Comparison of ENCODE assay signal across 1 cellular context in the genomic region with DNA sequence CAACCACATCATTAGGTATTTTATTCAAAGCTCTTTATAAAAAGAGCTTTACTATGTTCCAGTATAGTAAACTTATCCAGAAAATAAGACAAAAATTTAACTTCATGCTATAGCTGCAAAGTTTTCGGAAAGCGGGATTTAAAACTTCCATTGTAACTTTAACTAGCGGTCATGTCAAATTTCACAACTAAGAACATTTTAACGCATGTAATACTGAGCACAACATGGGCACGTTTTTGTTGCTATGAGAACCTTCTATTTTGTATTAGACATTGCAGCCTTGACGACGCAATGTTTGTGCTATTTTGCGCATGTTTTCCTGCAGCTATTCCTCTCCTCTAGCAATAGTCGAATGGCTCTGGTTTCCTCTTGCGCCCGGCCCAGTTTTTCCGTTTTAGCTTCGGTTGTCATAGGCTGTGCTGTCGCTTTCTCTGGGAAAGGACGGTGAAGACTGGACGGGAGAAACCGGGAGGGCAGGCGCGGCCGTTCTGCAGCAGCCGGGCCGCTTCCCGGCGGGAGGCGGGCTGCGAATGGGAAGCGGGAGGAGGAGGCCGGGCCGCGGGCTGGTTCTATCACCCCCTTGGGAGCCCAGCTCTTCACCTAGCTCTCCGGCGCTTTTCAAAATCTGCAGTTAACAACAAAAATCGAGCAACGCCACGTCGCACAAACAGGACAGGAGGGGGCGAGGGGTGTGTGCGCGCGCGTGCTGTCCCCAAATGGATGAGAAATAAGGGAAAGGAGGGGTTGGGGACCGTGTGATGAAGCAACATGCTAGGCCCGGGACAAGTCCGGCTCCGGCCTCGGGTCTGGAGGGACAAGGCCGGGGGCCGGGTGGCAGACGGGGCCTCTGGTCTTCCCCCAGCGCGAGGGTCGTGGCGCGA.
A peak's percentile ranks its signal among the peaks of the same experiment; 100 is the strongest.
TF ChIP-seq lines count a peak whose summit lies in the region.

No MANE protein-coding gene starts in this region.

TF ChIP-seq in K562, 482 proteins besides CTCF, POLR2A, EP300 and RAD21 (continued from another document):
- TF ChIP-seq, protein P1, sequence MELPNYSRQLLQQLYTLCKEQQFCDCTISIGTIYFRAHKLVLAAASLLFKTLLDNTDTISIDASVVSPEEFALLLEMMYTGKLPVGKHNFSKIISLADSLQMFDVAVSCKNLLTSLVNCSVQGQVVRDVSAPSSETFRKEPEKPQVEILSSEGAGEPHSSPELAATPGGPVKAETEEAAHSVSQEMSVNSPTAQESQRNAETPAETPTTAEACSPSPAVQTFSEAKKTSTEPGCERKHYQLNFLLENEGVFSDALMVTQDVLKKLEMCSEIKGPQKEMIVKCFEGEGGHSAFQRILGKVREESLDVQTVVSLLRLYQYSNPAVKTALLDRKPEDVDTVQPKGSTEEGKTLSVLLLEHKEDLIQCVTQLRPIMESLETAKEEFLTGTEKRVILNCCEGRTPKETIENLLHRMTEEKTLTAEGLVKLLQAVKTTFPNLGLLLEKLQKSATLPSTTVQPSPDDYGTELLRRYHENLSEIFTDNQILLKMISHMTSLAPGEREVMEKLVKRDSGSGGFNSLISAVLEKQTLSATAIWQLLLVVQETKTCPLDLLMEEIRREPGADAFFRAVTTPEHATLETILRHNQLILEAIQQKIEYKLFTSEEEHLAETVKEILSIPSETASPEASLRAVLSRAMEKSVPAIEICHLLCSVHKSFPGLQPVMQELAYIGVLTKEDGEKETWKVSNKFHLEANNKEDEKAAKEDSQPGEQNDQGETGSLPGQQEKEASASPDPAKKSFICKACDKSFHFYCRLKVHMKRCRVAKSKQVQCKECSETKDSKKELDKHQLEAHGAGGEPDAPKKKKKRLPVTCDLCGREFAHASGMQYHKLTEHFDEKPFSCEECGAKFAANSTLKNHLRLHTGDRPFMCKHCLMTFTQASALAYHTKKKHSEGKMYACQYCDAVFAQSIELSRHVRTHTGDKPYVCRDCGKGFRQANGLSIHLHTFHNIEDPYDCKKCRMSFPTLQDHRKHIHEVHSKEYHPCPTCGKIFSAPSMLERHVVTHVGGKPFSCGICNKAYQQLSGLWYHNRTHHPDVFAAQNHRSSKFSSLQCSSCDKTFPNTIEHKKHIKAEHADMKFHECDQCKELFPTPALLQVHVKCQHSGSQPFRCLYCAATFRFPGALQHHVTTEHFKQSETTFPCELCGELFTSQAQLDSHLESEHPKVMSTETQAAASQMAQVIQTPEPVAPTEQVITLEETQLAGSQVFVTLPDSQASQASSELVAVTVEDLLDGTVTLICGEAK (IDR thresholded peaks at IDR 0.05) = peak; percentile 44; the same call in 1 of the 2 replicates
- TF ChIP-seq, protein P1 (CRISPR knock-in tag; IDR thresholded peaks at IDR 0.05) = no peak
- TF ChIP-seq SMAD4 (CRISPR knock-in tag; conservative IDR thresholded peaks at IDR 0.05) = peak; percentile 70; the same call in 1 of the 2 replicates
- TF ChIP-seq, protein P2, sequence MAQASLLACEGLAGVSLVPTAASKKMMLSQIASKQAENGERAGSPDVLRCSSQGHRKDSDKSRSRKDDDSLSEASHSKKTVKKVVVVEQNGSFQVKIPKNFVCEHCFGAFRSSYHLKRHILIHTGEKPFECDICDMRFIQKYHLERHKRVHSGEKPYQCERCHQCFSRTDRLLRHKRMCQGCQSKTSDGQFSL (CRISPR knock-in tag; IDR thresholded peaks at IDR 0.05) = peak; percentile 76
- TF ChIP-seq, protein P2 (tag; IDR thresholded peaks at IDR 0.05) = no peak; a peak in 1 of 4 replicates
- TF ChIP-seq SAP30 (IDR thresholded peaks at IDR 0.05; ENCODE audit: borderline replicate concordance, insufficient read depth, low read depth, low read length, poor library complexity, severe bottlenecking) = peak; percentile 47
- TF ChIP-seq CCNT2 (IDR thresholded peaks at IDR 0.05; ENCODE audit: borderline replicate concordance, extremely low read depth, insufficient read length, low read depth, low read length) = peak; percentile 23
- 0 out of 2 replicates have a peak, but pooled peaks have one; percentile 10 for TF ChIP-seq GATAD2B (IDR thresholded peaks at IDR 0.05; ENCODE audit: borderline replicate concordance)
- TF ChIP-seq, protein P3, sequence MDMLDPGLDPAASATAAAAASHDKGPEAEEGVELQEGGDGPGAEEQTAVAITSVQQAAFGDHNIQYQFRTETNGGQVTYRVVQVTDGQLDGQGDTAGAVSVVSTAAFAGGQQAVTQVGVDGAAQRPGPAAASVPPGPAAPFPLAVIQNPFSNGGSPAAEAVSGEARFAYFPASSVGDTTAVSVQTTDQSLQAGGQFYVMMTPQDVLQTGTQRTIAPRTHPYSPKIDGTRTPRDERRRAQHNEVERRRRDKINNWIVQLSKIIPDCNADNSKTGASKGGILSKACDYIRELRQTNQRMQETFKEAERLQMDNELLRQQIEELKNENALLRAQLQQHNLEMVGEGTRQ (CRISPR knock-in tag; IDR thresholded peaks at IDR 0.05) = 0 out of 2 replicates have a peak, but pooled peaks have one; percentile 1
- TF ChIP-seq TBP (optimal IDR thresholded peaks at IDR 0.05; ENCODE audit: low read depth, low read length) = peak; percentile 44
- TF ChIP-seq TRIM28 (IDR thresholded peaks at IDR 0.05) = peak; percentile 41; the same call in 1 of the 2 replicates
- TF ChIP-seq NFIC (IDR thresholded peaks at IDR 0.05) = peak; percentile 30
- TF ChIP-seq, protein P4, sequence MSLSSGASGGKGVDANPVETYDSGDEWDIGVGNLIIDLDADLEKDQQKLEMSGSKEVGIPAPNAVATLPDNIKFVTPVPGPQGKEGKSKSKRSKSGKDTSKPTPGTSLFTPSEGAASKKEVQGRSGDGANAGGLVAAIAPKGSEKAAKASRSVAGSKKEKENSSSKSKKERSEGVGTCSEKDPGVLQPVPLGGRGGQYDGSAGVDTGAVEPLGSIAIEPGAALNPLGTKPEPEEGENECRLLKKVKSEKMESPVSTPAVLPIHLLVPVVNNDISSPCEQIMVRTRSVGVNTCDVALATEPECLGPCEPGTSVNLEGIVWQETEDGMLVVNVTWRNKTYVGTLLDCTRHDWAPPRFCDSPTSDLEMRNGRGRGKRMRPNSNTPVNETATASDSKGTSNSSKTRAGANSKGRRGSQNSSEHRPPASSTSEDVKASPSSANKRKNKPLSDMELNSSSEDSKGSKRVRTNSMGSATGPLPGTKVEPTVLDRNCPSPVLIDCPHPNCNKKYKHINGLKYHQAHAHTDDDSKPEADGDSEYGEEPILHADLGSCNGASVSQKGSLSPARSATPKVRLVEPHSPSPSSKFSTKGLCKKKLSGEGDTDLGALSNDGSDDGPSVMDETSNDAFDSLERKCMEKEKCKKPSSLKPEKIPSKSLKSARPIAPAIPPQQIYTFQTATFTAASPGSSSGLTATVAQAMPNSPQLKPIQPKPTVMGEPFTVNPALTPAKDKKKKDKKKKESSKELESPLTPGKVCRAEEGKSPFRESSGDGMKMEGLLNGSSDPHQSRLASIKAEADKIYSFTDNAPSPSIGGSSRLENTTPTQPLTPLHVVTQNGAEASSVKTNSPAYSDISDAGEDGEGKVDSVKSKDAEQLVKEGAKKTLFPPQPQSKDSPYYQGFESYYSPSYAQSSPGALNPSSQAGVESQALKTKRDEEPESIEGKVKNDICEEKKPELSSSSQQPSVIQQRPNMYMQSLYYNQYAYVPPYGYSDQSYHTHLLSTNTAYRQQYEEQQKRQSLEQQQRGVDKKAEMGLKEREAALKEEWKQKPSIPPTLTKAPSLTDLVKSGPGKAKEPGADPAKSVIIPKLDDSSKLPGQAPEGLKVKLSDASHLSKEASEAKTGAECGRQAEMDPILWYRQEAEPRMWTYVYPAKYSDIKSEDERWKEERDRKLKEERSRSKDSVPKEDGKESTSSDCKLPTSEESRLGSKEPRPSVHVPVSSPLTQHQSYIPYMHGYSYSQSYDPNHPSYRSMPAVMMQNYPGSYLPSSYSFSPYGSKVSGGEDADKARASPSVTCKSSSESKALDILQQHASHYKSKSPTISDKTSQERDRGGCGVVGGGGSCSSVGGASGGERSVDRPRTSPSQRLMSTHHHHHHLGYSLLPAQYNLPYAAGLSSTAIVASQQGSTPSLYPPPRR (CRISPR knock-in tag; IDR thresholded peaks at IDR 0.05; ENCODE audit: borderline replicate concordance) = no peak; the same call in 1 of the 2 replicates
- TF ChIP-seq RFX1 (IDR thresholded peaks at IDR 0.05) = peak; percentile 89
- 0 out of 2 replicates have a peak, but pooled peaks have one; percentile 30 for TF ChIP-seq ILK (tag; IDR thresholded peaks at IDR 0.05; ENCODE audit: borderline replicate concordance, low read depth)
- no peak for TF ChIP-seq JUN (IDR thresholded peaks at IDR 0.05; ENCODE audit: borderline replicate concordance, low read depth, low read length)
- TF ChIP-seq JUN (CRISPR knock-in tag; IDR thresholded peaks at IDR 0.05; ENCODE audit: borderline replicate concordance) = 0 out of 2 replicates have a peak, but pooled peaks have one; percentile 33
- TF ChIP-seq ELF1 (tag; IDR thresholded peaks at IDR 0.05) = 0 out of 2 replicates have a peak, but pooled peaks have one; percentile 4
- TF ChIP-seq, protein P5, sequence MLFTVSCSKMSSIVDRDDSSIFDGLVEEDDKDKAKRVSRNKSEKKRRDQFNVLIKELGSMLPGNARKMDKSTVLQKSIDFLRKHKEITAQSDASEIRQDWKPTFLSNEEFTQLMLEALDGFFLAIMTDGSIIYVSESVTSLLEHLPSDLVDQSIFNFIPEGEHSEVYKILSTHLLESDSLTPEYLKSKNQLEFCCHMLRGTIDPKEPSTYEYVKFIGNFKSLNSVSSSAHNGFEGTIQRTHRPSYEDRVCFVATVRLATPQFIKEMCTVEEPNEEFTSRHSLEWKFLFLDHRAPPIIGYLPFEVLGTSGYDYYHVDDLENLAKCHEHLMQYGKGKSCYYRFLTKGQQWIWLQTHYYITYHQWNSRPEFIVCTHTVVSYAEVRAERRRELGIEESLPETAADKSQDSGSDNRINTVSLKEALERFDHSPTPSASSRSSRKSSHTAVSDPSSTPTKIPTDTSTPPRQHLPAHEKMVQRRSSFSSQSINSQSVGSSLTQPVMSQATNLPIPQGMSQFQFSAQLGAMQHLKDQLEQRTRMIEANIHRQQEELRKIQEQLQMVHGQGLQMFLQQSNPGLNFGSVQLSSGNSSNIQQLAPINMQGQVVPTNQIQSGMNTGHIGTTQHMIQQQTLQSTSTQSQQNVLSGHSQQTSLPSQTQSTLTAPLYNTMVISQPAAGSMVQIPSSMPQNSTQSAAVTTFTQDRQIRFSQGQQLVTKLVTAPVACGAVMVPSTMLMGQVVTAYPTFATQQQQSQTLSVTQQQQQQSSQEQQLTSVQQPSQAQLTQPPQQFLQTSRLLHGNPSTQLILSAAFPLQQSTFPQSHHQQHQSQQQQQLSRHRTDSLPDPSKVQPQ (CRISPR knock-in tag; IDR thresholded peaks at IDR 0.05; ENCODE audit: borderline replicate concordance) = no peak
- TF ChIP-seq PYGO2 (tag; IDR thresholded peaks at IDR 0.05) = no peak
